ENCODE assay signal across 9 cellular contexts in the genomic region with DNA sequence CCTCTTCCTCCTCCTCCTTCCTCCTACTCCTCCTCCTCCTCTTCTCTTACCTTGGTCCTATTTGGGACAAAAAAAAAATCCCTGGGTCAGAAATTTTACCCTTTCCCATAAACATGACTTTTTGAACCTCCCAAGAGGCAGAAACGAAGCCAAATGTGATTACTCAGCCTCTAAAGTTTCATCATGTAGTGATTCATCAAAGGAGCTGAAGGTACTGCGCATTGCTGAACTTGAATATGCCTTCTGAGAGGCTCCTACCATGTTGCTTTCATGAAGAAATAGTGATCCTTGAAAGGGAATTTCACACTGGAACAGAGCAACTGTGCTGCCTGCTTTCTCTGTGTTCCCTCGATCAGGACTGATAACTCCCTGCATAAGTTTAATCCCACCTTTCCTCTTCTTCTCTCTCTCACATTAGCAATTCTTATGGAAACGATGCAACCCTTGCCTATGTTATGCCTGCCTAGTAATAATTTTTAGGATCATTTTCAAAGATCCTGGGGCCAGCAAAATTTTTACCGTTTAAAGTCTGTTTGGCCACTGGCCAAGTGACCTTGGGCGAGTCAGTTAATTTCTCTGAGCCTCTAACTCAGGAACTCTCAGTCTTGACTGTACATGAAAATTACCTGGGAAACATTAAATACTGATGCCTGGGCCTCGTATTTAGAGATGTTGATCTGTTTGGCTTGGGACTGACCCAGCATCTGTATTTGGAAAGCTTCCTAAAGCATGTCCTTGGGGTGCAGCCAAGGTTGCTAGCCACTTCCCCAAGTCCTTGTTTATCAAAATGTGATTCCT.
DNase-seq lines count a peak whose midpoint lies in the region; ATAC-seq lines count a peak whose summit lies in the region.
"Had no signal": no experiment of that assay in that cellular context is flagged by ENCODE, and none has a peak within 500 bp of the region (broad histone marks: within the 10 kb centered on the region; RNA-seq: fewer than 3 reads in every experiment).

No MANE protein-coding gene starts in this region.

- H3K4me1 ChIP-seq in ACC112 (ENCODE audit: control insufficient read depth, insufficient read depth, low read length, unreplicated experiment) = peaks cover 19% of the 10 kb centered on the region
- peaks cover 7% of the 10 kb centered on the region for H3K4me1 ChIP-seq in mesendoderm (ENCODE audit: control insufficient read depth, low read depth, low read length)

- no peak overlapping the region for H4K8ac ChIP-seq in mesendoderm (ENCODE audit: low read depth, low read length)

- H3K79me2 ChIP-seq in ACC112 (ENCODE audit: control insufficient read depth, insufficient read depth, low read length, unreplicated experiment) = no peaks in the 10 kb centered on the region
- no peaks in the 10 kb centered on the region for H3K79me2 ChIP-seq in mesendoderm (ENCODE audit: control insufficient read depth, insufficient read depth, low read length)

- peak overlapping the region; percentile 56 for H3K18ac ChIP-seq in mesendoderm (ENCODE audit: low read length)

- no peaks in the 10 kb centered on the region for H3K79me1 ChIP-seq in mesendoderm (ENCODE audit: low read length)

- H4K5ac ChIP-seq in mesendoderm (ENCODE audit: low read length) = no peak overlapping the region

- peak overlapping the region; percentile 55 for H3K4me3 ChIP-seq in ACC112 (ENCODE audit: low read depth, low read length)
- H3K4me3 ChIP-seq in mesendoderm (ENCODE audit: low read length) = no peak overlapping the region

- H3K27me3 ChIP-seq in ACC112 (ENCODE audit: insufficient read depth, low read length) (no peaks in the 10 kb centered on the region), mesendoderm (ENCODE audit: insufficient read depth, low read length, poor library complexity) (no peaks in the 10 kb centered on the region)

- no peak overlapping the region for H3K23ac ChIP-seq in mesendoderm (ENCODE audit: low read length)

- peak overlapping the region; percentile 17 for H2AFZ ChIP-seq in ACC112 (ENCODE audit: low read length, unreplicated experiment)

- no peak overlapping the region for H3K4me2 ChIP-seq in mesendoderm (ENCODE audit: low read length)

- no peak overlapping the region for H3K56ac ChIP-seq in mesendoderm (ENCODE audit: low read length)

- H3K27ac ChIP-seq in ACC112 (ENCODE audit: low read depth, low read length) (peak overlapping the region; percentile 86), mesendoderm (ENCODE audit: low read depth, low read length) (no peak overlapping the region)

- no peak overlapping the region for H2BK120ac ChIP-seq in mesendoderm (ENCODE audit: low read depth, low read length)

- no peak overlapping the region for H3K4ac ChIP-seq in mesendoderm (ENCODE audit: low read depth, low read length)

- no peak overlapping the region for H2AK5ac ChIP-seq in mesendoderm (ENCODE audit: low read length)

- H2BK15ac ChIP-seq in mesendoderm (replicated peaks; ENCODE audit: low read depth) = no peak overlapping the region

- no CpG with 5 or more reads among the region's 7 CpGs for WGBS in mesendoderm (ENCODE audit: extremely low coverage, insufficient coverage, low lambda C conversion rate)

- H2BK5ac ChIP-seq in mesendoderm (ENCODE audit: low read length) = no peak overlapping the region

- H3K36me3 ChIP-seq in ACC112 (ENCODE audit: insufficient read depth, low read length) = no peaks in the 10 kb centered on the region
- H3K36me3 ChIP-seq in mesendoderm (ENCODE audit: control insufficient read depth, insufficient read depth, low read length) = no peaks in the 10 kb centered on the region

- H3K9ac ChIP-seq in mesendoderm (ENCODE audit: low read length) = no peak overlapping the region

- ATAC-seq in HG02973 (IDR thresholded peaks at IDR 0.05; ENCODE audit: unreplicated experiment) = no peak

- DNase-seq in HPDE6-E6E7 (ENCODE audit: extremely low spot score) = peak; percentile 28
- peak; percentile 91 for DNase-seq in brain pericyte (ENCODE audit: low read depth, low spot score)
- no peak for DNase-seq in mesendoderm
- no peak for DNase-seq in NCI-H1105 treated with DMSO at 0.1 percent for 48 hours (lab: John Stamatoyannopoulos, UW)
- no peak for DNase-seq in SHP77 (lab: John Stamatoyannopoulos, UW)
- DNase-seq in activated effector memory CD4-positive, alpha-beta T cell treated with anti-CD3 and anti-CD28 coated beads, Interleukin-2, amount 50 U/mL, for 16 hours = no peak
- DNase-seq: naive B cell had no signal

Comparison
In these comparisons a context has a peak if more than half of its experiments do, and no peak if none do; other contexts are left out.
1. DNase-seq: peak in HPDE6-E6E7 (single experiment) and brain pericyte (single experiment); none in mesendoderm (single experiment), NCI-H1105 treated with DMSO at 0.1 percent for 48 hours (single experiment), SHP77 (0 of 2) and activated effector memory CD4-positive, alpha-beta T cell treated with anti-CD3 and anti-CD28 coated beads, Interleukin-2, amount 50 U/mL, for 16 hours (single experiment).